In the genomic region with DNA sequence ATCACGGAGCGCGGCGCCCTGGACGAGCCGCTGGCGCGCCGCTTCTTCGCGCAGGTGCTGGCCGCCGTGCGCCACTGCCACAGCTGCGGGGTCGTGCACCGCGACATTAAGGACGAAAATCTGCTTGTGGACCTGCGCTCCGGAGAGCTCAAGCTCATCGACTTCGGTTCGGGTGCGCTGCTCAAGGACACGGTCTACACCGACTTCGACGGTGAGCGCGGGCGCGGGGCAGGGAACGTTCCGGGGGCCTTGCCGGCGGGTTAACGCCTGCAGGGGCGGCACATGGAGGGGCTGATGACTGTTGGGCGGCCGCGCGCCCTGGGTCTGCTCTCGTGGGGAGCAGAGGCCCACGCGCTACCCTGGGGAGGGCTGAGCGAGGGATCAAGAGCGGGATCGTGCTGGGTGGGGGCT, we compare ENCODE assay signal across 8 cellular contexts. TPM values are rescaled to one million over a fixed set of nuclear protein-coding genes. Genes with fewer than 3 reads are reported as not detected.
DNase-seq lines count a peak whose midpoint lies in the region; ATAC-seq, FAIRE-seq and TF ChIP-seq lines count a peak whose summit lies in the region.

No MANE protein-coding gene starts in this region.

- TF ChIP-seq POLR2A in A549 (IDR thresholded peaks at IDR 0.05; ENCODE audit: low read length): no peak

- POLR2A ChIA-PET in A549 (lab: Yijun Ruan, JAX): interaction anchor here (1.7 to 2.7 kb wide), 2 partner anchors 10 kb away, joined by 4 to 13 read pairs; no protein-coding TSS in a partner anchor

- H3K4me3 ChIP-seq in A549 (peak overlapping the region; percentile 79), mononuclear cell (ENCODE audit: low read length) (peak overlapping the region; percentile 82)
- peak overlapping the region; percentile 59 for H3K4me3 ChIP-seq in Jurkat, Clone E6-1 (ENCODE audit: low read length)

- 4% methylated on average over 8 of the region's 49 CpGs for WGBS in A549 (ENCODE audit: missing lambda C conversion rate)

- H3K27me3 ChIP-seq in mononuclear cell (ENCODE audit: insufficient read depth, low read length): no peaks in the 10 kb centered on the region

- FAIRE-seq in A549 (lab: Jason Lieb, UNC): no peak

- peak overlapping the region; percentile 93 for H3K4me2 ChIP-seq in A549

- H3K9me3 ChIP-seq in A549 (no peaks in the 10 kb centered on the region), mononuclear cell (ENCODE audit: low read depth, low read length) (no peaks in the 10 kb centered on the region)

- H3K4me1 ChIP-seq in A549 (peaks cover 42% of the 10 kb centered on the region), mononuclear cell (ENCODE audit: insufficient read depth, low read length) (peaks cover 55% of the 10 kb centered on the region)

- no peak for TF ChIP-seq RAD21 in A549 (conservative IDR thresholded peaks at IDR 0.05 in 1 of 2, IDR thresholded peaks at IDR 0.05 in 1 of 2)

- DNase-seq in A549 (ENCODE audit: low read depth in 1 of 2, low spot score in 1 of 2): peak in 1 of 2 experiments; percentile 49
- no peak for DNase-seq in Jurkat, Clone E6-1 (ENCODE audit: low read depth, low spot score)
- DNase-seq in caudate nucleus (lab: John Stamatoyannopoulos, UW): peak in 1 of 61 donors; percentile 43
- DNase-seq in NCI-H446 treated with DMSO at 0.1 percent for 48 hours (lab: John Stamatoyannopoulos, UW): no peak
- DNase-seq in effector CD4-positive, alpha-beta T cell: no peak

- CTCF ChIA-PET in A549 (lab: Yijun Ruan, JAX): interaction anchor here (1.0 to 2.8 kb wide), 2 partner anchors 31 to 69 kb away, joined by 3 to 8 read pairs; no protein-coding TSS in a partner anchor

- H3K27ac ChIP-seq in A549 (peak overlapping the region; percentile 96), caudate nucleus (ENCODE audit: low read depth, low read length) (peak overlapping the region; percentile 63)

- no peak for TF ChIP-seq EP300 in A549 (IDR thresholded peaks at IDR 0.05)

- ATAC-seq in A549: no peak
- no peak for ATAC-seq in HG02610 (IDR thresholded peaks at IDR 0.05; ENCODE audit: unreplicated experiment)
- ATAC-seq in HG02840 (IDR thresholded peaks at IDR 0.05; ENCODE audit: low FRiP score, unreplicated experiment): no peak

- TF ChIP-seq CTCF in A549 (IDR thresholded peaks at IDR 0.05): no peak

TF ChIP-seq in A549, 52 proteins besides CTCF, POLR2A, EP300 and RAD21:
- TF ChIP-seq RNF2 (IDR thresholded peaks at IDR 0.05; ENCODE audit: borderline replicate concordance, low read depth): peak; percentile 94
- no peak for TF ChIP-seq JUNB (IDR thresholded peaks at IDR 0.05)
- TF ChIP-seq, protein P1, sequence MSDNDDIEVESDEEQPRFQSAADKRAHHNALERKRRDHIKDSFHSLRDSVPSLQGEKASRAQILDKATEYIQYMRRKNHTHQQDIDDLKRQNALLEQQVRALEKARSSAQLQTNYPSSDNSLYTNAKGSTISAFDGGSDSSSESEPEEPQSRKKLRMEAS (IDR thresholded peaks at IDR 0.05): peak; percentile 28; the same call in 1 of the 2 replicates
TF ChIP-seq in A549: peak in this region for 2.

RNA-seq across cellular contexts. Expression of gene PIM3, which starts 1.0 kb away (rescaled TPM):
- polyA plus RNA-seq in A549 (2011; rRNA removed): 3.8 and 4.4 TPM in 2 replicates
- 17.0 and 25.0 TPM in 2 replicates for polyA plus RNA-seq in A549 (2012; cell fraction: cytosol; rRNA removed)
- 45.2 and 46.5 TPM in 2 replicates for polyA plus RNA-seq in A549 (2012; cell fraction: nucleus; rRNA removed)
- 10.3 to 11.3 TPM (median 11.2 TPM) in 3 replicates for polyA plus RNA-seq in A549 (2017; fragmentation: RNase III; extraction: RNeasy Plus Mini Kit Qiagen cat#74134 plus additional on column Dnase treatment)
- 1.6 and 3.0 TPM in 2 replicates for polyA minus RNA-seq in A549 (2011; rRNA and poly(A)+ RNA removed)
- 77.7 TPM for polyA plus RNA-seq in Jurkat, Clone E6-1 (2012; ENCODE audit: insufficient read depth, insufficient read length)
- total RNA-seq in mononuclear cell: 172 TPM

RNA-seq across cellular contexts. Expression of gene CRELD2, which starts 43.2 kb away (rescaled TPM):
- polyA plus RNA-seq in A549 (2011; rRNA removed) (14.4 and 15.1 TPM in 2 replicates), A549 (2017; fragmentation: RNase III; extraction: RNeasy Plus Mini Kit Qiagen cat#74134 plus additional on column Dnase treatment) (18.7 to 20.6 TPM (median 18.7 TPM) in 3 replicates)
- polyA plus RNA-seq in A549 (2012; cell fraction: cytosol; rRNA removed): 44.0 and 51.4 TPM in 2 replicates
- 63.9 and 67.7 TPM in 2 replicates for polyA plus RNA-seq in A549 (2012; cell fraction: nucleus; rRNA removed)
- polyA minus RNA-seq in A549 (2011; rRNA and poly(A)+ RNA removed): 3.6 TPM in 2 replicates
- 52.0 TPM for polyA plus RNA-seq in Jurkat, Clone E6-1 (2012; ENCODE audit: insufficient read depth, insufficient read length)
- 13.6 TPM for total RNA-seq in mononuclear cell

RNA-seq across cellular contexts. Expression of gene ALG12, which starts 43.4 kb away (rescaled TPM):
- polyA plus RNA-seq in A549 (2011; rRNA removed) (4.4 and 5.2 TPM in 2 replicates), A549 (2017; fragmentation: RNase III; extraction: RNeasy Plus Mini Kit Qiagen cat#74134 plus additional on column Dnase treatment) (6.3 to 9.0 TPM (median 7.7 TPM) in 3 replicates)
- polyA plus RNA-seq in A549 (2012; cell fraction: cytosol; rRNA removed): 8.9 and 13.6 TPM in 2 replicates
- 16.7 and 19.5 TPM in 2 replicates for polyA plus RNA-seq in A549 (2012; cell fraction: nucleus; rRNA removed)
- polyA minus RNA-seq in A549 (2011; rRNA and poly(A)+ RNA removed): 5.8 and 8.2 TPM in 2 replicates
- 40.5 TPM for polyA plus RNA-seq in Jurkat, Clone E6-1 (2012; ENCODE audit: insufficient read depth, insufficient read length)
- 6.8 TPM for total RNA-seq in mononuclear cell

RNA-seq across cellular contexts. Expression of gene IL17REL, which starts 51.0 kb away (rescaled TPM):
- polyA plus RNA-seq in A549 (2011; rRNA removed) (0.03 TPM in 1 of 2 replicates, not detected in the other), A549 (2017; fragmentation: RNase III; extraction: RNeasy Plus Mini Kit Qiagen cat#74134 plus additional on column Dnase treatment) (0.06 to 0.08 TPM (median 0.07 TPM) in 3 replicates)
- 0.01 TPM in 1 of 2 replicates, not detected in the other for polyA plus RNA-seq in A549 (2012; cell fraction: cytosol; rRNA removed)
- polyA plus RNA-seq in A549 (2012; cell fraction: nucleus; rRNA removed): 0.11 and 0.12 TPM in 2 replicates
- polyA minus RNA-seq in A549 (2011; rRNA and poly(A)+ RNA removed): not detected in 2 replicates
- polyA plus RNA-seq in Jurkat, Clone E6-1 (2012; ENCODE audit: insufficient read depth, insufficient read length): not detected
- total RNA-seq in mononuclear cell: not detected
